ENCODE assay signal across 11 cellular contexts in the genomic region with DNA sequence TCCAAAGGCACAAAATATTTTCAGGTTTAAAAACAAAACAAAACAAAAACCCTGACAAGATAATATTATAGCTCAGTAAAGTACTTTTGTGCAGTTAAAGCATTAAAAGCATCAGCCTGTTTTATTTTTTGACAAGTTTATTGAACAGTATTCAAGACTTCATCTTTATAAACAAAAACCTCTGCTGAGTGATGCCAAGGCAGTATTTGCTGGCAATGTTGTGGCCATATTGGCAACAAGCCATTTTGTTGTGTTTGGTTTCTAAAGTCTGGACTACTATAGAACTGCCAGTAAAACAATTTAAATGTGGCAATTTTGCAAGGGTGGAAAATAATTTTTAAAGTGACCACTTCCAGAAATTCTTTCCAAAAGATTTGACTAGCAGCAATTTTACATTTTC. TPM values are rescaled to one million over a fixed set of nuclear protein-coding genes. Genes with fewer than 3 reads are reported as not detected.
DNase-seq lines count a peak whose midpoint lies in the region; ATAC-seq and TF ChIP-seq lines count a peak whose summit lies in the region.
"Had no signal": no experiment of that assay in that cellular context is flagged by ENCODE, and none has a peak within 500 bp of the region (broad histone marks: within the 10 kb centered on the region; RNA-seq: fewer than 3 reads in every experiment).

No MANE protein-coding gene starts in this region.

- no peak overlapping the region for H3K4me3 Mint-ChIP-seq in activated CD4-positive, alpha-beta T cell treated with anti-CD3 and anti-CD28 coated beads for 36 hours
- no peak overlapping the region for H3K4me3 Mint-ChIP-seq in progenitor cell of endocrine pancreas (ENCODE audit: low read depth)
- H3K4me3 Mint-ChIP-seq: T-helper 2 cell treated with Interferon-gamma antibody and Interleukin-4, amounts not matched to agents 5 μg/mL and 100 μg/mL, for 36 hours had no signal

- H3K27me3 Mint-ChIP-seq in activated CD4-positive, alpha-beta T cell treated with anti-CD3 and anti-CD28 coated beads for 36 hours: no peaks in the 10 kb centered on the region
- H3K27me3 Mint-ChIP-seq in progenitor cell of endocrine pancreas: no peaks in the 10 kb centered on the region

- peaks cover 74% of the 10 kb centered on the region for H3K4me1 Mint-ChIP-seq in activated CD4-positive, alpha-beta T cell treated with anti-CD3 and anti-CD28 coated beads for 36 hours
- H3K4me1 Mint-ChIP-seq in progenitor cell of endocrine pancreas (ENCODE audit: low read depth): peaks cover 9% of the 10 kb centered on the region

- CTCF ChIA-PET in activated CD4-positive, alpha-beta T cell treated with anti-CD3 and anti-CD28 coated beads for 36 hours (lab: Charles Lee): interaction anchor here (1.1 to 1.7 kb wide), 3 partner anchors 8 to 30 kb away, joined by 3 to 6 read pairs (median 3); no protein-coding TSS in a partner anchor

- no peak for ATAC-seq in activated CD4-positive, alpha-beta T cell treated with anti-CD3 and anti-CD28 coated beads for 36 hours
- no peak for ATAC-seq in HG03432 (IDR thresholded peaks at IDR 0.05; ENCODE audit: unreplicated experiment)

- no peak for TF ChIP-seq CTCF in progenitor cell of endocrine pancreas (IDR thresholded peaks at IDR 0.05; ENCODE audit: unreplicated experiment)

- peak overlapping the region; percentile 39 for H3K27ac Mint-ChIP-seq in activated CD4-positive, alpha-beta T cell treated with anti-CD3 and anti-CD28 coated beads for 36 hours
- no peak overlapping the region for H3K27ac Mint-ChIP-seq in progenitor cell of endocrine pancreas
- H3K27ac Mint-ChIP-seq: T-helper 2 cell treated with Interferon-gamma antibody and Interleukin-4, amounts not matched to agents 5 μg/mL and 100 μg/mL, for 36 hours had no signal

- no peaks in the 10 kb centered on the region for H3K9me3 Mint-ChIP-seq in activated CD4-positive, alpha-beta T cell treated with anti-CD3 and anti-CD28 coated beads for 36 hours (ENCODE audit: low read depth)
- H3K9me3 Mint-ChIP-seq in progenitor cell of endocrine pancreas (ENCODE audit: low read depth): no peaks in the 10 kb centered on the region
- H3K9me3 Mint-ChIP-seq: T-helper 2 cell treated with Interferon-gamma antibody and Interleukin-4, amounts not matched to agents 5 μg/mL and 100 μg/mL, for 36 hours had no signal

- POLR2A ChIA-PET in activated CD4-positive, alpha-beta T cell treated with anti-CD3 and anti-CD28 coated beads for 36 hours (lab: Charles Lee): interaction anchor here (0.6 kb wide), 1 partner anchor 17 kb away, joined by 3 read pairs; no protein-coding TSS in a partner anchor

- intact Hi-C loops in activated CD4-positive, alpha-beta T cell treated with anti-CD3 and anti-CD28 coated beads for 36 hours (cut with DNase I, micrococcal nuclease): no loop called here

- DNase-seq in activated CD4-positive, alpha-beta T cell treated with anti-CD3 and anti-CD28 coated beads for 36 hours: no peak
- no peak for DNase-seq in activated CD4-positive, alpha-beta T cell treated with anti-CD3 and anti-CD28 coated beads for 4 hours
- DNase-seq in astrocyte of the hippocampus (ENCODE audit: low read depth, low spot score) (peak; percentile 56), midbrain (lab: John Stamatoyannopoulos, UW) (peak; percentile 18), progenitor cell of endocrine pancreas (ENCODE audit: low spot score, unreplicated experiment) (no peak)
- DNase-seq: DND-41, left ventricle myocardium inferior, posterior cingulate gyrus, tibial artery had no signal

- H3K36me3 Mint-ChIP-seq in activated CD4-positive, alpha-beta T cell treated with anti-CD3 and anti-CD28 coated beads for 36 hours (ENCODE audit: low read depth): peaks cover 47% of the 10 kb centered on the region
- H3K36me3 Mint-ChIP-seq in progenitor cell of endocrine pancreas (ENCODE audit: insufficient read depth): peaks cover 2% of the 10 kb centered on the region

RNA-seq across cellular contexts. Expression of a gene that starts 15.9 kb away (rescaled TPM):
- 100 to 1,000 TPM; 249 to 258 TPM for total RNA-seq in activated CD4-positive, alpha-beta T cell treated with anti-CD3 and anti-CD28 coated beads for 36 hours
- 293 and 298 TPM in 2 replicates for total RNA-seq in progenitor cell of endocrine pancreas

RNA-seq across cellular contexts. Expression of a gene that starts 15.9 kb away (rescaled TPM):
- 100 to 1,000 TPM; 122 to 148 TPM for total RNA-seq in activated CD4-positive, alpha-beta T cell treated with anti-CD3 and anti-CD28 coated beads for 36 hours
- 157 and 161 TPM in 2 replicates for total RNA-seq in progenitor cell of endocrine pancreas

RNA-seq across cellular contexts. Expression of a gene that starts 33.2 kb away (rescaled TPM):
- 1 to 10 TPM; 6.4 to 6.9 TPM for total RNA-seq in activated CD4-positive, alpha-beta T cell treated with anti-CD3 and anti-CD28 coated beads for 36 hours
- 1.1 and 2.5 TPM in 2 replicates for total RNA-seq in progenitor cell of endocrine pancreas

RNA-seq across cellular contexts. Expression of a gene that starts 50.3 kb away (rescaled TPM):
- 10 to 100 TPM; 43.2 to 44.6 TPM for total RNA-seq in activated CD4-positive, alpha-beta T cell treated with anti-CD3 and anti-CD28 coated beads for 36 hours
- total RNA-seq in progenitor cell of endocrine pancreas: 13.7 and 16.8 TPM in 2 replicates

RNA-seq across cellular contexts. Expression of a gene that starts 50.4 kb away (rescaled TPM):
- total RNA-seq in activated CD4-positive, alpha-beta T cell treated with anti-CD3 and anti-CD28 coated beads for 36 hours: 100 to 1,000 TPM in 1 of 2 experiments, 10 to 100 TPM in 1; 50.4 to 112 TPM
- 129 and 140 TPM in 2 replicates for total RNA-seq in progenitor cell of endocrine pancreas

Comparison
In these comparisons a context has a peak if more than half of its experiments do, and no peak if none do; other contexts are left out.
1. DNase-seq: peak in astrocyte of the hippocampus (single experiment) and midbrain (single experiment); none in activated CD4-positive, alpha-beta T cell treated with anti-CD3 and anti-CD28 coated beads for 36 hours (single experiment), activated CD4-positive, alpha-beta T cell treated with anti-CD3 and anti-CD28 coated beads for 4 hours (0 of 2) and progenitor cell of endocrine pancreas (single experiment).